1 cellular context compared by ENCODE assay signal in the genomic region with DNA sequence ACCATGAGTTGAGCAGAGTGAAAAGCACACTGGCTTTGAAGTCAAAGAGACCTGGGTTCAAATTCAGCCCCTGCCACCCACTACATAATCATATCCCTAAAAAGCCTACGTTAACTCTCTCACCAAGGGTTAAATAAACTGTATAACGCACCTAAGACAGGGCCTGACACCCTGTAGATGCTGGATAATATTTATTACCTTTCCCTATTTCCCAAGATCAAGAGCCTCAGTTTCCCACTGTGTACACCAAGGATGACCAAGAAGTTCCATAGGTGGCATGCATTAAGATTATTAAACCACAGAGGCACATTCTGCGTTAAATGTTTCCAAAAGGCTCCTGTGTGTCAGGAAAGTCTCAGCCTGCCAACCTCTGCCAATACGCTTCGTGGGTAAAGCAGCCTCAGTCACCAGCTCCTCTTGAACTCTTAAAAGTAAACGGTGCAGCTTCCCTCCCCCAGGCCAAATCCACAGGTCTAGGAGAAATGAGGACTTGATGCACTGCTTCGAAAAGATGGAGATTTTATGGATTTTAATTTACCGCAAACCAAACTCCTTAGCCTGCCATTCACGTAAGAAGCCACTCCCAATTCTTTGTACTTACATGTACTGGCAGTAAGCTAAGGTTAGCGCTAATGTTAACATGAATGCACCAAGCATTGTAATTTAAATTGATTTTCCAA.
TF ChIP-seq lines count a peak whose summit lies in the region.

No MANE protein-coding gene starts in this region.

TF ChIP-seq in GM23338, 12 proteins besides CTCF, POLR2A, EP300 and RAD21 (continued from another document):
- TF ChIP-seq, protein P1, sequence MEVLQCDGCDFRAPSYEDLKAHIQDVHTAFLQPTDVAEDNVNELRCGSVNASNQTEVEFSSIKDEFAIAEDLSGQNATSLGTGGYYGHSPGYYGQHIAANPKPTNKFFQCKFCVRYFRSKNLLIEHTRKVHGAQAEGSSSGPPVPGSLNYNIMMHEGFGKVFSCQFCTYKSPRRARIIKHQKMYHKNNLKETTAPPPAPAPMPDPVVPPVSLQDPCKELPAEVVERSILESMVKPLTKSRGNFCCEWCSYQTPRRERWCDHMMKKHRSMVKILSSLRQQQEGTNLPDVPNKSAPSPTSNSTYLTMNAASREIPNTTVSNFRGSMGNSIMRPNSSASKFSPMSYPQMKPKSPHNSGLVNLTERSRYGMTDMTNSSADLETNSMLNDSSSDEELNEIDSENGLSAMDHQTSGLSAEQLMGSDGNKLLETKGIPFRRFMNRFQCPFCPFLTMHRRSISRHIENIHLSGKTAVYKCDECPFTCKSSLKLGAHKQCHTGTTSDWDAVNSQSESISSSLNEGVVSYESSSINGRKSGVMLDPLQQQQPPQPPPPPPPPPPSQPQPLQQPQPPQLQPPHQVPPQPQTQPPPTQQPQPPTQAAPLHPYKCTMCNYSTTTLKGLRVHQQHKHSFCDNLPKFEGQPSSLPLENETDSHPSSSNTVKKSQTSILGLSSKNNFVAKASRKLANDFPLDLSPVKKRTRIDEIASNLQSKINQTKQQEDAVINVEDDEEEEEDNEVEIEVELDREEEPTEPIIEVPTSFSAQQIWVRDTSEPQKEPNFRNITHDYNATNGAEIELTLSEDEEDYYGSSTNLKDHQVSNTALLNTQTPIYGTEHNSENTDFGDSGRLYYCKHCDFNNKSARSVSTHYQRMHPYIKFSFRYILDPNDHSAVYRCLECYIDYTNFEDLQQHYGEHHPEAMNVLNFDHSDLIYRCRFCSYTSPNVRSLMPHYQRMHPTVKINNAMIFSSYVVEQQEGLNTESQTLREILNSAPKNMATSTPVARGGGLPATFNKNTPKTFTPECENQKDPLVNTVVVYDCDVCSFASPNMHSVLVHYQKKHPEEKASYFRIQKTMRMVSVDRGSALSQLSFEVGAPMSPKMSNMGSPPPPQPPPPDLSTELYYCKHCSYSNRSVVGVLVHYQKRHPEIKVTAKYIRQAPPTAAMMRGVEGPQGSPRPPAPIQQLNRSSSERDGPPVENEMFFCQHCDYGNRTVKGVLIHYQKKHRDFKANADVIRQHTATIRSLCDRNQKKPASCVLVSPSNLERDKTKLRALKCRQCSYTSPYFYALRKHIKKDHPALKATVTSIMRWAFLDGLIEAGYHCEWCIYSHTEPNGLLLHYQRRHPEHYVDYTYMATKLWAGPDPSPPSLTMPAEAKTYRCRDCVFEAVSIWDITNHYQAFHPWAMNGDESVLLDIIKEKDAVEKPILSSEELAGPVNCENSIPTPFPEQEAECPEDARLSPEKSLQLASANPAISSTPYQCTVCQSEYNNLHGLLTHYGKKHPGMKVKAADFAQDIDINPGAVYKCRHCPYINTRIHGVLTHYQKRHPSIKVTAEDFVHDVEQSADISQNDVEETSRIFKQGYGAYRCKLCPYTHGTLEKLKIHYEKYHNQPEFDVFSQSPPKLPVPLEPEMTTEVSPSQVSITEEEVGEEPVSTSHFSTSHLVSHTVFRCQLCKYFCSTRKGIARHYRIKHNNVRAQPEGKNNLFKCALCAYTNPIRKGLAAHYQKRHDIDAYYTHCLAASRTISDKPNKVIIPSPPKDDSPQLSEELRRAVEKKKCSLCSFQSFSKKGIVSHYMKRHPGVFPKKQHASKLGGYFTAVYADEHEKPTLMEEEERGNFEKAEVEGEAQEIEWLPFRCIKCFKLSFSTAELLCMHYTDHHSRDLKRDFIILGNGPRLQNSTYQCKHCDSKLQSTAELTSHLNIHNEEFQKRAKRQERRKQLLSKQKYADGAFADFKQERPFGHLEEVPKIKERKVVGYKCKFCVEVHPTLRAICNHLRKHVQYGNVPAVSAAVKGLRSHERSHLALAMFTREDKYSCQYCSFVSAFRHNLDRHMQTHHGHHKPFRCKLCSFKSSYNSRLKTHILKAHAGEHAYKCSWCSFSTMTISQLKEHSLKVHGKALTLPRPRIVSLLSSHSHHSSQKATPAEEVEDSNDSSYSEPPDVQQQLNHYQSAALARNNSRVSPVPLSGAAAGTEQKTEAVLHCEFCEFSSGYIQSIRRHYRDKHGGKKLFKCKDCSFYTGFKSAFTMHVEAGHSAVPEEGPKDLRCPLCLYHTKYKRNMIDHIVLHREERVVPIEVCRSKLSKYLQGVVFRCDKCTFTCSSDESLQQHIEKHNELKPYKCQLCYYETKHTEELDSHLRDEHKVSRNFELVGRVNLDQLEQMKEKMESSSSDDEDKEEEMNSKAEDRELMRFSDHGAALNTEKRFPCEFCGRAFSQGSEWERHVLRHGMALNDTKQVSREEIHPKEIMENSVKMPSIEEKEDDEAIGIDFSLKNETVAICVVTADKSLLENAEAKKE (CRISPR knock-in tag; IDR thresholded peaks at IDR 0.05), result no peak
- no peak for TF ChIP-seq ZNF331 (CRISPR knock-in tag; IDR thresholded peaks at IDR 0.05; ENCODE audit: low read depth)
- no peak for TF ChIP-seq CREB1 (CRISPR knock-in tag; IDR thresholded peaks at IDR 0.05; ENCODE audit: low read depth)
- no peak for TF ChIP-seq JUNB (IDR thresholded peaks at IDR 0.05; ENCODE audit: unreplicated experiment)
